In the genomic region with DNA sequence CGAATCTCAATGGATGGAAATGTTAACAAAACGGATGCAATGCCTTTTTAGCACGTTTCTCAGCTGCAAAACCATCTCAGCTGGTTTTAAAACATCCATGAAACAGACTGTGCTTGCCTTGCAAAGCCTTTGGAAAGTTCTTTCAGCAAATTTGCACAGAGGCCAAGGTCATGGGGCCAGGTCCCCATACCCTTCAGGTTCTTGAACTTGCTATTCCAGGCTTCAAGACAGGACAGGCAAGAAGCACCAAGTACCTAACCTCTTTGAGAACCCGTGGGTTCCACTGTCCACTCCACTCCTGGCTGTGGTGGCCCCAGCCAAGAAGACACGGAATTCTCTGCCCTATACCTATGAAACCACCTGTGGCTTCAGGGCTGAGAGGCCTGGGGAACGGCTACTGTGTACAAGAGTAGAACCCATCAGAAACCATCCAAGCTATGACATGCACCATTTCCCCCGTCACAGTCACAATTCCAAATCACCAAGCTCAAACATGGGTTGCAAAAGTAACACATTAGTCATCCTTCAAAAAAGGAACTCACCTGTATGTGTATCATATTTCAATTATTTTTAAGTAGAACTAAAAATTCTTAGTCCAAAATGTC, we compare ENCODE assay signal across 1 cellular context.
TF ChIP-seq lines count a peak whose summit lies in the region.

No MANE protein-coding gene starts in this region.

TF ChIP-seq in endothelial cell of umbilical vein, 7 proteins besides CTCF, POLR2A, EP300 and RAD21:
- TF ChIP-seq GATA2 (IDR thresholded peaks at IDR 0.05; ENCODE audit: insufficient read depth, insufficient read length, low read depth, low read length): no peak
- TF ChIP-seq JUN (IDR thresholded peaks at IDR 0.05; ENCODE audit: borderline replicate concordance, insufficient read depth, insufficient read length, low read depth): no peak
- no peak for TF ChIP-seq MYC (IDR thresholded peaks at IDR 0.05; ENCODE audit: low read depth, low read length)
- TF ChIP-seq POLR2AphosphoS5 (IDR thresholded peaks at IDR 0.05; ENCODE audit: insufficient read depth, low read depth, low read length): no peak
- TF ChIP-seq FOS (IDR thresholded peaks at IDR 0.05; ENCODE audit: borderline replicate concordance, insufficient read depth, low read length): no peak
- TF ChIP-seq EZH2 (IDR thresholded peaks at IDR 0.05; ENCODE audit: borderline replicate concordance, low read depth, low read length, severe bottlenecking): no peak
- TF ChIP-seq, protein P1, sequence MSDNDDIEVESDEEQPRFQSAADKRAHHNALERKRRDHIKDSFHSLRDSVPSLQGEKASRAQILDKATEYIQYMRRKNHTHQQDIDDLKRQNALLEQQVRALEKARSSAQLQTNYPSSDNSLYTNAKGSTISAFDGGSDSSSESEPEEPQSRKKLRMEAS (IDR thresholded peaks at IDR 0.05; ENCODE audit: insufficient read depth, insufficient read length): no peak
